In genomic region chr16:13696017-13696416, GRCh38 we compare ENCODE assay signal across 7 cellular contexts.
"Had no signal": no experiment of that assay in that cellular context is flagged by ENCODE, and none has a peak within 500 bp of the region (broad histone marks: within the 10 kb centered on the region; RNA-seq: fewer than 3 reads in every experiment).

No MANE protein-coding gene starts in this region.

- H3K4me3 ChIP-seq: K562 had no signal

- H3K9ac ChIP-seq: KMS-11 had no signal

- H3K27ac ChIP-seq: HL-60, KMS-11 had no signal

- DNase-seq: IMR-90, KBM-7, KG1 had no signal

- ATAC-seq: K562 had no signal

- H3K4me2 ChIP-seq: KMS-11 had no signal

- FAIRE-seq: HTR-8/SVneo, K562 had no signal
